In genomic region chr11:86740628-86741488, GRCh38 we compare ENCODE assay signal across 8 cellular contexts. TPM values are rescaled to one million over a fixed set of nuclear protein-coding genes. Genes with fewer than 3 reads are reported as not detected.
DNase-seq lines count a peak whose midpoint lies in the region; ATAC-seq and TF ChIP-seq lines count a peak whose summit lies in the region.

No MANE protein-coding gene starts in this region.

- no peak overlapping the region for H3K4me3 ChIP-seq in cardiac fibroblast (replicated peaks in 1 of 2; ENCODE audit: low read depth in 2 of 2, low read length in 2 of 2)

- no peak overlapping the region for H3K4me3 Mint-ChIP-seq in stimulated activated naive B cell treated with anti-CD40 and anti-IgM and Interleukin-4, amounts not matched to agents 10 μg/mL and 1 μg/mL and 100 μg/mL, for 72 hours
- H3K4me3 Mint-ChIP-seq in activated naive CD8-positive, alpha-beta T cell treated with anti-CD3 and anti-CD28 coated beads, Interleukin-2, amount 50 U/mL, for 24 hours, result no peak overlapping the region

- H3K9me3 Mint-ChIP-seq in stimulated activated naive B cell treated with anti-CD40 and anti-IgM and Interleukin-4, amounts not matched to agents 10 μg/mL and 1 μg/mL and 100 μg/mL, for 72 hours, result no peaks in the 10 kb centered on the region
- no peaks in the 10 kb centered on the region for H3K9me3 Mint-ChIP-seq in activated naive CD8-positive, alpha-beta T cell treated with anti-CD3 and anti-CD28 coated beads, Interleukin-2, amount 50 U/mL, for 24 hours

- DNase-seq in Daoy (ENCODE audit: low read depth) (peak; percentile 91), MV-4-11 (lab: John Stamatoyannopoulos, UW) (peak; percentile 84), cardiac fibroblast (ENCODE audit: low read depth in 2 of 2) (peak; percentile 97 to 99), kidney glomerular epithelial cell (lab: John Stamatoyannopoulos, UW) (peak; percentile 99)
- no peak for DNase-seq in stimulated activated naive B cell treated with anti-CD40 and anti-IgM and Interleukin-4, amounts not matched to agents 10 μg/mL and 1 μg/mL and 100 μg/mL, for 72 hours
- no peak for DNase-seq in activated naive CD8-positive, alpha-beta T cell treated with anti-CD3 and anti-CD28 coated beads, Interleukin-2, amount 50 U/mL, for 24 hours

- no peak overlapping the region for H3K27ac Mint-ChIP-seq in stimulated activated naive B cell treated with anti-CD40 and anti-IgM and Interleukin-4, amounts not matched to agents 10 μg/mL and 1 μg/mL and 100 μg/mL, for 72 hours
- no peak overlapping the region for H3K27ac Mint-ChIP-seq in activated naive CD8-positive, alpha-beta T cell treated with anti-CD3 and anti-CD28 coated beads, Interleukin-2, amount 50 U/mL, for 24 hours

- H3K4me1 Mint-ChIP-seq in stimulated activated naive B cell treated with anti-CD40 and anti-IgM and Interleukin-4, amounts not matched to agents 10 μg/mL and 1 μg/mL and 100 μg/mL, for 72 hours, result peaks cover 0 to 2% of the 10 kb centered on the region in 2 donors
- peaks cover 20% of the 10 kb centered on the region for H3K4me1 Mint-ChIP-seq in activated naive CD8-positive, alpha-beta T cell treated with anti-CD3 and anti-CD28 coated beads, Interleukin-2, amount 50 U/mL, for 24 hours

- H3K36me3 Mint-ChIP-seq in stimulated activated naive B cell treated with anti-CD40 and anti-IgM and Interleukin-4, amounts not matched to agents 10 μg/mL and 1 μg/mL and 100 μg/mL, for 72 hours, result no peaks in the 10 kb centered on the region
- no peaks in the 10 kb centered on the region for H3K36me3 Mint-ChIP-seq in activated naive CD8-positive, alpha-beta T cell treated with anti-CD3 and anti-CD28 coated beads, Interleukin-2, amount 50 U/mL, for 24 hours (ENCODE audit: low read depth)

- peak; percentile 26 to 47 for ATAC-seq in stimulated activated naive B cell treated with anti-CD40 and anti-IgM and Interleukin-4, amounts not matched to agents 10 μg/mL and 1 μg/mL and 100 μg/mL, for 72 hours (replicated peaks)
- ATAC-seq in HG03469 (IDR thresholded peaks at IDR 0.05; ENCODE audit: unreplicated experiment) (no peak), GM18502 (IDR thresholded peaks at IDR 0.05; ENCODE audit: poor library complexity, unreplicated experiment) (no peak)
- ATAC-seq in activated naive CD8-positive, alpha-beta T cell treated with anti-CD3 and anti-CD28 coated beads, Interleukin-2, amount 50 U/mL, for 24 hours, result no peak

- TF ChIP-seq CTCF in cardiac fibroblast (IDR thresholded peaks at IDR 0.05; ENCODE audit: low read depth, low read length), result no peak

- H3K27me3 Mint-ChIP-seq in stimulated activated naive B cell treated with anti-CD40 and anti-IgM and Interleukin-4, amounts not matched to agents 10 μg/mL and 1 μg/mL and 100 μg/mL, for 72 hours, result peaks cover 0 to 6% of the 10 kb centered on the region in 2 donors
- peaks cover 8% of the 10 kb centered on the region for H3K27me3 Mint-ChIP-seq in activated naive CD8-positive, alpha-beta T cell treated with anti-CD3 and anti-CD28 coated beads, Interleukin-2, amount 50 U/mL, for 24 hours

RNA-seq across cellular contexts. Expression of gene PRSS23, which starts 59.5 kb away (rescaled TPM):
- total RNA-seq in Daoy (2014; rRNA removed; shearing (Covaris generic)), result 97.4 and 104 TPM in 2 replicates

Comparison
In these comparisons a context has a peak if more than half of its experiments do, and no peak if none do; other contexts are left out.
1. DNase-seq: peak in Daoy (single experiment), MV-4-11 (single experiment), cardiac fibroblast (2 of 2) and kidney glomerular epithelial cell (single experiment); none in stimulated activated naive B cell treated with anti-CD40 and anti-IgM and Interleukin-4, amounts not matched to agents 10 μg/mL and 1 μg/mL and 100 μg/mL, for 72 hours (single experiment) and activated naive CD8-positive, alpha-beta T cell treated with anti-CD3 and anti-CD28 coated beads, Interleukin-2, amount 50 U/mL, for 24 hours (single experiment).
2. ATAC-seq: peak in stimulated activated naive B cell treated with anti-CD40 and anti-IgM and Interleukin-4, amounts not matched to agents 10 μg/mL and 1 μg/mL and 100 μg/mL, for 72 hours (2 of 2); none in HG03469 (single experiment), activated naive CD8-positive, alpha-beta T cell treated with anti-CD3 and anti-CD28 coated beads, Interleukin-2, amount 50 U/mL, for 24 hours (single experiment) and GM18502 (single experiment).